Comparison of ENCODE assay signal across 20 cellular contexts in genomic region chr1:171127481-171127880, GRCh38. TPM values are rescaled to one million over a fixed set of nuclear protein-coding genes. Genes with fewer than 3 reads are reported as not detected.
A peak's percentile ranks its signal among the peaks of the same experiment; 100 is the strongest.
DNase-seq lines count a peak whose midpoint lies in the region; ATAC-seq, FAIRE-seq and TF ChIP-seq lines count a peak whose summit lies in the region.
"Had no signal": no experiment of that assay in that cellular context is flagged by ENCODE, and none has a peak within 500 bp of the region (broad histone marks: within the 10 kb centered on the region; RNA-seq: fewer than 3 reads in every experiment).

No MANE protein-coding gene starts in this region.

- no peak for TF ChIP-seq CTCF in astrocyte (IDR thresholded peaks at IDR 0.05; ENCODE audit: insufficient read depth, low read depth, low read length)
- no peak for TF ChIP-seq CTCF in fibroblast of mammary gland (conservative IDR thresholded peaks at IDR 0.05; ENCODE audit: control insufficient read depth, insufficient read depth, low read depth, low read length)
- no peak for TF ChIP-seq CTCF in CD8-positive, alpha-beta T cell (IDR thresholded peaks at IDR 0.05)

- H3K27me3 Mint-ChIP-seq in astrocyte (ENCODE audit: low read depth, unreplicated experiment), result no peaks in the 10 kb centered on the region
- H3K27me3 Mint-ChIP-seq in CD8-positive, alpha-beta T cell (ENCODE audit: low read depth), result peaks cover 10% of the 10 kb centered on the region

- no peaks in the 10 kb centered on the region for H3K4me1 Mint-ChIP-seq in astrocyte (ENCODE audit: low read depth, unreplicated experiment)
- no peaks in the 10 kb centered on the region for H3K4me1 Mint-ChIP-seq in CD8-positive, alpha-beta T cell (ENCODE audit: low read depth)
- H3K4me1 Mint-ChIP-seq: CD4-positive, alpha-beta memory T cell had no signal

- H3K9me3 ChIP-seq in astrocyte (ENCODE audit: insufficient read depth, low read depth, low read length), result no peaks in the 10 kb centered on the region
- no peaks in the 10 kb centered on the region for H3K9me3 ChIP-seq in CD8-positive, alpha-beta T cell (ENCODE audit: low read length)
- H3K9me3 ChIP-seq: colonic mucosa had no signal

- POLR2A ChIA-PET in CD8-positive, alpha-beta T cell (lab: Charles Lee), result no interaction called here

- H3K27ac Mint-ChIP-seq in astrocyte (ENCODE audit: unreplicated experiment), result no peak overlapping the region
- no peak overlapping the region for H3K27ac Mint-ChIP-seq in CD8-positive, alpha-beta T cell
- H3K27ac Mint-ChIP-seq: CD4-positive, alpha-beta memory T cell had no signal

- no peaks in the 10 kb centered on the region for H3K27me3 ChIP-seq in astrocyte (ENCODE audit: insufficient read depth, low read length)
- H3K27me3 ChIP-seq in CD8-positive, alpha-beta T cell (ENCODE audit: insufficient read depth, low read length), result no peaks in the 10 kb centered on the region
- H3K27me3 ChIP-seq: colonic mucosa had no signal

- intact Hi-C loops in sciatic nerve (cut with DNase I), result no loop called here
- intact Hi-C loops in CD8-positive, alpha-beta T cell (cut with DNase I, micrococcal nuclease), result no loop called here

- H3K36me3 ChIP-seq in astrocyte (ENCODE audit: insufficient read depth, low read length), result no peaks in the 10 kb centered on the region
- no peaks in the 10 kb centered on the region for H3K36me3 ChIP-seq in CD8-positive, alpha-beta T cell (ENCODE audit: insufficient read depth, low read length)
- H3K36me3 ChIP-seq: colonic mucosa had no signal

- no peaks in the 10 kb centered on the region for H3K36me3 Mint-ChIP-seq in astrocyte (ENCODE audit: low read depth, unreplicated experiment)
- no peaks in the 10 kb centered on the region for H3K36me3 Mint-ChIP-seq in CD8-positive, alpha-beta T cell
- H3K36me3 Mint-ChIP-seq: CD4-positive, alpha-beta memory T cell had no signal

- peaks cover 5% of the 10 kb centered on the region for H3K4me1 ChIP-seq in astrocyte (ENCODE audit: insufficient read depth, low read length)
- no peaks in the 10 kb centered on the region for H3K4me1 ChIP-seq in CD8-positive, alpha-beta T cell (ENCODE audit: insufficient read depth, low read length)
- H3K4me1 ChIP-seq: colonic mucosa had no signal

- H3K79me2 ChIP-seq in astrocyte (ENCODE audit: insufficient read depth, low read length), result no peaks in the 10 kb centered on the region

- peak; percentile 7 for DNase-seq in GM04504 (ENCODE audit: low read depth)
- DNase-seq in astrocyte (ENCODE audit: low read depth), result peak; percentile 90
- DNase-seq in fibroblast of mammary gland (ENCODE audit: low read depth), result peak; percentile 91
- DNase-seq in sciatic nerve (ENCODE audit: low spot score), result no peak
- no peak for DNase-seq in NCI-H69 (lab: John Stamatoyannopoulos, UW)
- DNase-seq in SW480 (ENCODE audit: low spot score), result no peak
- no peak for DNase-seq in CD8-positive, alpha-beta T cell
- DNase-seq: activated CD8-positive, alpha-beta memory T cell treated with anti-CD3 and anti-CD28 coated beads, Interleukin-2, amount 50 U/mL, for 48 hours; activated naive CD4-positive, alpha-beta T cell treated with anti-CD3 and anti-CD28 coated beads, Interleukin-2, amount 50 U/mL, for 16 hours; CD4-positive, alpha-beta memory T cell; colonic mucosa; NCI-H1105 treated with DMSO at 0.1 percent for 48 hours; stimulated activated CD4-positive, alpha-beta T cell treated with anti-CD3 and anti-CD28 coated beads, Interleukin-4, amount 100 ng/mL, for 1 hour; T-helper 1 cell had no signal

- CTCF ChIA-PET in CD8-positive, alpha-beta T cell (lab: Charles Lee), result no interaction called here

- H3K9ac ChIP-seq in astrocyte (ENCODE audit: low read length), result peak overlapping the region; percentile 49

- peak overlapping the region; percentile 41 for H3K4me2 ChIP-seq in astrocyte (ENCODE audit: low read length)

- ATAC-seq in sciatic nerve, result peak; percentile 79
- ATAC-seq in HG02571 (IDR thresholded peaks at IDR 0.05; ENCODE audit: unreplicated experiment), result no peak
- ATAC-seq in CD8-positive, alpha-beta T cell, result no peak

- H4K20me1 ChIP-seq in astrocyte (ENCODE audit: insufficient read depth, low read length), result no peaks in the 10 kb centered on the region

- no peaks in the 10 kb centered on the region for H3K9me3 Mint-ChIP-seq in astrocyte (ENCODE audit: unreplicated experiment)
- H3K9me3 Mint-ChIP-seq in CD8-positive, alpha-beta T cell, result peaks cover 6% of the 10 kb centered on the region

- H3K4me3 ChIP-seq in astrocyte (ENCODE audit: insufficient read depth, low read depth, low read length) (no peak overlapping the region), fibroblast of mammary gland (ENCODE audit: control insufficient read depth, low read depth, low read length) (no peak overlapping the region)
- no peak overlapping the region for H3K4me3 ChIP-seq in CD8-positive, alpha-beta T cell (ENCODE audit: low read depth, low read length)
- H3K4me3 ChIP-seq: colonic mucosa had no signal

- H3K27ac ChIP-seq in astrocyte (ENCODE audit: low read depth, low read length), result peak overlapping the region; percentile 67
- no peak overlapping the region for H3K27ac ChIP-seq in CD8-positive, alpha-beta T cell (ENCODE audit: low read depth, low read length)
- H3K27ac ChIP-seq: colonic mucosa had no signal

- no peak overlapping the region for H2AFZ ChIP-seq in astrocyte (ENCODE audit: low read depth, low read length)

- no peak overlapping the region for H3K4me3 Mint-ChIP-seq in astrocyte (ENCODE audit: unreplicated experiment)
- H3K4me3 Mint-ChIP-seq in CD8-positive, alpha-beta T cell, result no peak overlapping the region
- H3K4me3 Mint-ChIP-seq: CD4-positive, alpha-beta memory T cell had no signal

- peak; percentile 9 for FAIRE-seq in astrocyte (lab: Jason Lieb, UNC)
- FAIRE-seq: G401.6, GM18507, islet of Langerhans had no signal

RNA-seq across cellular contexts. Expression of gene FMO3, which starts 36.8 kb away (rescaled TPM):
- total RNA-seq in astrocyte (not detected in 2 replicates), sciatic nerve (3.0 TPM)
- total RNA-seq in CD8-positive, alpha-beta T cell, result not detected
- total RNA-seq: CD4-positive, alpha-beta memory T cell; glomerular endothelial cell; NCI-H460 had no signal

RNA-seq across cellular contexts. Expression of gene FMO2, which starts 57.6 kb away (rescaled TPM):
- total RNA-seq in astrocyte (not detected in 2 replicates), sciatic nerve (58.3 TPM)
- total RNA-seq in CD8-positive, alpha-beta T cell, result not detected
- total RNA-seq: CD4-positive, alpha-beta memory T cell; glomerular endothelial cell; NCI-H460 had no signal

Comparison
In these comparisons a context has a peak if more than half of its experiments do, and no peak if none do; other contexts are left out.
1. DNase-seq: peak in GM04504 (single experiment), astrocyte (single experiment) and fibroblast of mammary gland (single experiment); none in sciatic nerve (single experiment), NCI-H69 (single experiment), SW480 (single experiment) and CD8-positive, alpha-beta T cell (0 of 7).
2. RNA of gene FMO2, which starts 57.6 kb away (total RNA-seq): 58.3 TPM in sciatic nerve (single experiment); not detected in astrocyte and not detected in CD8-positive, alpha-beta T cell; every median in the first group is over 10 times any median in the second.